In the genomic region with DNA sequence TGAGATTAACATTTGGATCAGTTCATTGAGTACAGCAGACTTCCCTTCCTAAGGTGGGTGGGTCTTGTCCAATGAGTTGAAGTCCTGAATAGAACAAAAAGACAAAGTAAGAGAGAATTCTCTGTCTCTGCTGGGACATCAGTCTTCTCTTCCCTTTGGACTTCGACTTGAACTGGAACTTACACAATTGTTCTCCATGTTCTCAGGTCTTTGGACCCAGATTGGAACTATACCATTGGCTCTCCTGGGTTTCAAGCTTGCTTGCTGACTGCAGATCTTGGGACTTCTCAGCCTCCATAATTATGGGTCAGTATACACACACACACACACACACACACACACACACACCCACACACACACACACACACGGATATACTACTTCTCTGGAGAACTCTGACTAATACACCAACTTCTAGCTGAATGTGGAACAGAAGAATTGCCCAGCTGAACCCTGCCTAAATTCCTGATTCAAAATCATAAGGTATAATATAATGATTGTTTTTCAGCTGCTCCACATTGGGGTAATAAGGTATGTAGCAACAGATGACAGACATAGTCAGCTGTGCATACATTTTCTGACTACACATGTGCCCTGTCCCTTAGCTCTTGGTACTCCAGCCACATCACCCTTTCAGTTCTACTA, we compare ENCODE assay signal across 1 cellular context.
TF ChIP-seq lines count a peak whose summit lies in the region.

No MANE protein-coding gene starts in this region.

TF ChIP-seq in IMR-90, 13 proteins besides CTCF, POLR2A, EP300 and RAD21:
- TF ChIP-seq BHLHE40 (IDR thresholded peaks at IDR 0.05; ENCODE audit: low read depth, low read length) (no peak), SMC3 (IDR thresholded peaks at IDR 0.05; ENCODE audit: low read depth, low read length) (no peak), RFX5 (IDR thresholded peaks at IDR 0.05; ENCODE audit: low read depth, low read length) (peak; percentile 74; the same call in 1 of the 2 replicates), MXI1 (IDR thresholded peaks at IDR 0.05; ENCODE audit: borderline replicate concordance, low read depth, low read length) (no peak), CEBPB (IDR thresholded peaks at IDR 0.05; ENCODE audit: low read depth, low read length) (no peak), MAZ (IDR thresholded peaks at IDR 0.05; ENCODE audit: borderline replicate concordance, low read depth, low read length) (no peak), RCOR1 (IDR thresholded peaks at IDR 0.05; ENCODE audit: insufficient replicate concordance, low read length) (no peak), CHD1 (IDR thresholded peaks at IDR 0.05; ENCODE audit: low read depth, low read length) (no peak), NFE2L2 (IDR thresholded peaks at IDR 0.05; ENCODE audit: low read depth, low read length) (no peak)
